Comparison of ENCODE assay signal across 1 cellular context in genomic region chr2:207483066-207483465, GRCh38.
TF ChIP-seq lines count a peak whose summit lies in the region.

No MANE protein-coding gene starts in this region.

TF ChIP-seq in GM23338, 12 proteins besides CTCF, POLR2A, EP300 and RAD21 (continued from another document):
- TF ChIP-seq REST (IDR thresholded peaks at IDR 0.05; ENCODE audit: unreplicated experiment) (no peak), ZNF114 (CRISPR knock-in tag; IDR thresholded peaks at IDR 0.05) (no peak), CREB1 (CRISPR knock-in tag; IDR thresholded peaks at IDR 0.05; ENCODE audit: low read depth) (no peak), EZH2 (IDR thresholded peaks at IDR 0.05; ENCODE audit: low read depth, unreplicated experiment) (no peak), ZNF462 (CRISPR knock-in tag; IDR thresholded peaks at IDR 0.05) (no peak)
